18 cellular contexts compared by ENCODE assay signal in genomic region chr7:69661342-69661741, GRCh38.
DNase-seq lines count a peak whose midpoint lies in the region; ATAC-seq, FAIRE-seq and TF ChIP-seq lines count a peak whose summit lies in the region.
"Had no signal": no experiment of that assay in that cellular context is flagged by ENCODE, and none has a peak within 500 bp of the region (broad histone marks: within the 10 kb centered on the region; RNA-seq: fewer than 3 reads in every experiment).

No MANE protein-coding gene starts in this region.

- DNase-seq in NAMALWA (ENCODE audit: low spot score) (peak; percentile 79), H1 (ENCODE audit: low read depth in 1 of 2, low spot score in 2 of 2) (no peak), NCI-H524 (lab: John Stamatoyannopoulos, UW) (no peak), NCI-H2107 treated with DMSO at 0.1 percent for 48 hours (lab: John Stamatoyannopoulos, UW; ENCODE audit: unreplicated experiment) (no peak)
- DNase-seq in naive thymus-derived CD4-positive, alpha-beta T cell: no peak
- DNase-seq: BE2C; CD4-positive, alpha-beta memory T cell; GOT3; NCI-H1048; NCI-H524 treated with DMSO at 0.1 percent for 48 hours; Right ventricle myocardium superior; SK-N-SH had no signal

- H3K27me3 ChIP-seq in H1 (replicated peaks in 1 of 4; ENCODE audit: control insufficient read depth in 3 of 4, extremely low read depth in 1 of 4, insufficient read depth in 3 of 4, low read length in 3 of 4): no peaks in the 10 kb centered on the region
- H3K27me3 ChIP-seq in naive thymus-derived CD4-positive, alpha-beta T cell (ENCODE audit: control insufficient read depth in 2 of 2, insufficient read depth in 2 of 2, low read length in 2 of 2): no peaks in the 10 kb centered on the region
- H3K27me3 ChIP-seq: BE2C had no signal

- H4K91ac ChIP-seq in H1 (replicated peaks; ENCODE audit: insufficient read length, low read length): no peak overlapping the region

- no peak overlapping the region for H4K8ac ChIP-seq in H1 (ENCODE audit: extremely low read depth, insufficient read depth, low read length)

- H3K27ac ChIP-seq in H1 (ENCODE audit: low read depth, low read length): no peak overlapping the region
- H3K27ac ChIP-seq in naive thymus-derived CD4-positive, alpha-beta T cell (ENCODE audit: low read depth, low read length): no peak overlapping the region
- H3K27ac ChIP-seq: HL-60 had no signal

- POLR2A ChIA-PET in H1 (lab: Charles Lee; ENCODE audit: partially characterized antibody): no interaction called here
- POLR2A ChIA-PET in naive thymus-derived CD4-positive, alpha-beta T cell (lab: Charles Lee): no interaction called here

- H3K27ac Mint-ChIP-seq in naive thymus-derived CD4-positive, alpha-beta T cell: no peak overlapping the region
- H3K27ac Mint-ChIP-seq: CD4-positive, alpha-beta memory T cell; T-helper 1 cell treated with Interleukin-12 subunit alpha and Interleukin-12 subunit beta and Interleukin-4 antibody, amounts not matched to agents 30 μg/mL and 1 μg/mL, for 36 hours had no signal

- TF ChIP-seq RAD21 in H1 (IDR thresholded peaks at IDR 0.05 in 1 of 2, conservative IDR thresholded peaks at IDR 0.05 in 1 of 2; ENCODE audit: low read depth in 2 of 2, low read length in 2 of 2): no peak

- H3K9me3 ChIP-seq in H1 (ENCODE audit: insufficient read depth in 2 of 2, low read depth in 1 of 2, low read length in 1 of 2): no peaks in the 10 kb centered on the region
- H3K9me3 ChIP-seq in naive thymus-derived CD4-positive, alpha-beta T cell (ENCODE audit: control insufficient read depth in 2 of 3, low read length in 3 of 3): no peaks in the 10 kb centered on the region
- H3K9me3 ChIP-seq: BE2C, SK-N-SH had no signal

- no peaks in the 10 kb centered on the region for H3K23me2 ChIP-seq in H1 (ENCODE audit: low read depth, low read length)

- H3K36me3 ChIP-seq in H1 (ENCODE audit: control insufficient read depth in 2 of 4, insufficient read depth in 4 of 4, low read length in 3 of 4): no peaks in the 10 kb centered on the region
- no peaks in the 10 kb centered on the region for H3K36me3 ChIP-seq in naive thymus-derived CD4-positive, alpha-beta T cell (ENCODE audit: control insufficient read depth in 2 of 3, insufficient read depth in 3 of 3, low read length in 3 of 3)
- H3K36me3 ChIP-seq: BE2C had no signal

- H3K79me1 ChIP-seq in H1 (ENCODE audit: low read depth, low read length): no peaks in the 10 kb centered on the region; the same call in 1 of the 2 replicates

- peaks cover 0 to 4% (median 0%) of the 10 kb centered on the region in 11 donors for H3K9me3 Mint-ChIP-seq in naive thymus-derived CD4-positive, alpha-beta T cell
- H3K9me3 Mint-ChIP-seq: CD4-positive, alpha-beta memory T cell; T-helper 1 cell treated with Interleukin-12 subunit alpha and Interleukin-12 subunit beta and Interleukin-4 antibody, amounts not matched to agents 30 μg/mL and 1 μg/mL, for 36 hours had no signal

- no peak for TF ChIP-seq CTCF in H1 (IDR thresholded peaks at IDR 0.05; ENCODE audit: control extremely low read depth in 1 of 3, insufficient read depth in 1 of 3, low read depth in 1 of 3, low read length in 3 of 3)

- H3K56ac ChIP-seq in H1 (replicated peaks; ENCODE audit: insufficient read length, low read depth, low read length): no peak overlapping the region

- intact Hi-C loops in naive thymus-derived CD4-positive, alpha-beta T cell (cut with micrococcal nuclease): no loop called here

- TF ChIP-seq EP300 in H1 (IDR thresholded peaks at IDR 0.05; ENCODE audit: borderline replicate concordance in 1 of 2, low read depth in 2 of 2, low read length in 2 of 2): no peak

- H3K27me3 Mint-ChIP-seq in naive thymus-derived CD4-positive, alpha-beta T cell: no peaks in the 10 kb centered on the region
- H3K27me3 Mint-ChIP-seq: CD4-positive, alpha-beta memory T cell had no signal

- CTCF ChIA-PET in H1 (lab: Charles Lee; ENCODE audit: partially characterized antibody): no interaction called here
- CTCF ChIA-PET in naive thymus-derived CD4-positive, alpha-beta T cell (lab: Charles Lee): no interaction called here

- H3K4me1 Mint-ChIP-seq in naive thymus-derived CD4-positive, alpha-beta T cell: no peaks in the 10 kb centered on the region
- H3K4me1 Mint-ChIP-seq: CD4-positive, alpha-beta memory T cell had no signal

- no peak overlapping the region for H3K18ac ChIP-seq in H1 (ENCODE audit: extremely low read depth, low read length)

- H3K14ac ChIP-seq in H1 (ENCODE audit: insufficient read length): no peak overlapping the region

- H4K5ac ChIP-seq in H1 (ENCODE audit: insufficient read length, low read depth, low read length): no peak overlapping the region

- no peak for TF ChIP-seq POLR2A in H1 (IDR thresholded peaks at IDR 0.05; ENCODE audit: control extremely low read depth in 1 of 2, low read depth in 2 of 2, low read length in 2 of 2)

- ATAC-seq in GM18511 (IDR thresholded peaks at IDR 0.05; ENCODE audit: unreplicated experiment): peak; percentile 38
- ATAC-seq in GM21360 (IDR thresholded peaks at IDR 0.05; ENCODE audit: unreplicated experiment): peak; percentile 66
- ATAC-seq in naive thymus-derived CD4-positive, alpha-beta T cell: no peak
- ATAC-seq: Panc1 had no signal

- no peaks in the 10 kb centered on the region for H3K36me3 Mint-ChIP-seq in naive thymus-derived CD4-positive, alpha-beta T cell
- H3K36me3 Mint-ChIP-seq: CD4-positive, alpha-beta memory T cell had no signal

- 83% methylated on average over 3 of the region's 3 CpGs; no CpG with 5 or more reads in 1 of the 2 experiments for WGBS in H1 (ENCODE audit: extremely low coverage in 1 of 2, insufficient coverage in 1 of 2, insufficient read length in 1 of 2, insufficient replicate concordance in 2 of 2, low coverage in 1 of 2, low lambda C conversion rate in 2 of 2, missing lambda C conversion rate in 1 of 2), 2 experiments

- H2AK5ac ChIP-seq in H1 (ENCODE audit: low read depth, low read length): no peak overlapping the region

- H2BK15ac ChIP-seq in H1 (ENCODE audit: low read length): no peak overlapping the region

- no peak overlapping the region for H2BK12ac ChIP-seq in H1 (ENCODE audit: low read depth, low read length)

- H2BK5ac ChIP-seq in H1 (ENCODE audit: low read depth, low read length): no peak overlapping the region

- H3K4me3 Mint-ChIP-seq in naive thymus-derived CD4-positive, alpha-beta T cell: no peak overlapping the region
- H3K4me3 Mint-ChIP-seq: CD4-positive, alpha-beta memory T cell; T-helper 1 cell treated with Interleukin-12 subunit alpha and Interleukin-12 subunit beta and Interleukin-4 antibody, amounts not matched to agents 30 μg/mL and 1 μg/mL, for 36 hours had no signal

- H3K79me2 ChIP-seq in H1 (ENCODE audit: control insufficient read depth in 1 of 2, insufficient read depth in 2 of 2, low read length in 2 of 2): no peaks in the 10 kb centered on the region

- no peak overlapping the region for H2BK120ac ChIP-seq in H1 (replicated peaks; ENCODE audit: low read depth, low read length)

- H3K23ac ChIP-seq in H1 (ENCODE audit: insufficient read length): no peak overlapping the region

- peaks cover 6 to 9% (median 8%) of the 10 kb centered on the region in 4 experiments; a peak in 6 of 7 replicates for H3K4me1 ChIP-seq in H1 (replicated peaks in 1 of 4; ENCODE audit: control insufficient read depth in 3 of 4, insufficient read depth in 4 of 4, low read length in 3 of 4)
- no peaks in the 10 kb centered on the region for H3K4me1 ChIP-seq in naive thymus-derived CD4-positive, alpha-beta T cell (ENCODE audit: control insufficient read depth in 2 of 2, insufficient read depth in 2 of 2, low read length in 2 of 2)

- H3K4me3 ChIP-seq in H1 (ENCODE audit: extremely low read depth in 1 of 4, insufficient read depth in 2 of 4, low read depth in 3 of 4, low read length in 4 of 4): no peak overlapping the region
- H3K4me3 ChIP-seq in naive thymus-derived CD4-positive, alpha-beta T cell (ENCODE audit: low read length): no peak overlapping the region

- peak; percentile 39 for FAIRE-seq in H1 (lab: Jason Lieb, UNC)
- FAIRE-seq: GM19239 had no signal

- H3K9ac ChIP-seq in H1 (replicated peaks in 1 of 4; ENCODE audit: extremely low read depth in 1 of 4, low read depth in 3 of 4, low read length in 3 of 4): no peak overlapping the region
- H3K9ac ChIP-seq: SK-N-SH had no signal

- H2AFZ ChIP-seq in H1 (ENCODE audit: low read length): no peak overlapping the region

- no peak overlapping the region for H3K4ac ChIP-seq in H1 (replicated peaks; ENCODE audit: insufficient read length, low read depth, low read length)

- no peaks in the 10 kb centered on the region for H4K20me1 ChIP-seq in H1 (replicated peaks in 1 of 2; ENCODE audit: control insufficient read depth in 1 of 2, insufficient read depth in 2 of 2, low read length in 2 of 2)

- no peak overlapping the region for H2BK20ac ChIP-seq in H1 (ENCODE audit: low read length)

- H3K4me2 ChIP-seq in H1 (ENCODE audit: insufficient read depth in 1 of 2, low read depth in 2 of 2, low read length in 2 of 2): no peak overlapping the region
- H3K4me2 ChIP-seq: SK-N-SH had no signal

TF ChIP-seq in H1, 55 proteins besides CTCF, POLR2A, EP300 and RAD21:
- no peak for TF ChIP-seq SP2 (IDR thresholded peaks at IDR 0.05; ENCODE audit: low read length)
- no peak for TF ChIP-seq TEAD4 (IDR thresholded peaks at IDR 0.05; ENCODE audit: low read depth, low read length)
- TF ChIP-seq KDM5A (IDR thresholded peaks at IDR 0.05; ENCODE audit: low read length): no peak
- TF ChIP-seq CREB1 (IDR thresholded peaks at IDR 0.05): no peak
